In the genomic region with DNA sequence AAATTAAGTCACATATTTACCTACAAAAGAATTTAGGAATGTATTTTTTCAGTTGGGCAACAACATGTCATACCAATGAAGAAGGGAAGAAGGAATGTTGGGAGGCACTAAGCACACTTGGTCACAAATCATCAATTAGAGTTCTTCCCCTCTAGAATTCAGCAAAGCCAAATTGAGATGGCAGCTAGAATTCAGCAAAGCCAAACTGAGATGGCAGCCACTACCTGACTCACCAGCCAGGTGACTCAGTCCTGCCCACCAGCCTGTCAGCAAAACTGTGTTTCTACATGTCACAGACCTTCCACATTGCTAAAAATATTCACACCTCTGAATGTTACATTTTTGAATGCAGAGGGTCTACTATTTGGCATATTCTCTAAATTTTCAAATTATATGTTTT, we compare ENCODE assay signal across 14 cellular contexts.
DNase-seq lines count a peak whose midpoint lies in the region; ATAC-seq, FAIRE-seq and TF ChIP-seq lines count a peak whose summit lies in the region.
"Had no signal": no experiment of that assay in that cellular context is flagged by ENCODE, and none has a peak within 500 bp of the region (broad histone marks: within the 10 kb centered on the region; RNA-seq: fewer than 3 reads in every experiment).

No MANE protein-coding gene starts in this region.

- H3K4me3 ChIP-seq in fibroblast of mammary gland (ENCODE audit: control insufficient read depth, low read depth, low read length): no peak overlapping the region

- DNase-seq in H54 (ENCODE audit: insufficient read length, low spot score): peak; percentile 8
- peak; percentile 40 for DNase-seq in RCC 7860 (ENCODE audit: low spot score)
- DNase-seq in fibroblast of mammary gland (ENCODE audit: low read depth): peak; percentile 19
- peak; percentile 11 to 43 for DNase-seq in stimulated activated CD4-positive, alpha-beta T cell treated with anti-CD3 and anti-CD28 coated beads, Interleukin-4, amount 100 ng/mL, for 4 hours
- no peak for DNase-seq in GM19239 (ENCODE audit: insufficient read length, low spot score)
- DNase-seq in NCI-H187 (lab: John Stamatoyannopoulos, UW): no peak
- DNase-seq: CD8-positive, alpha-beta memory T cell; dermis blood vessel endothelial cell; left cardiac atrium; naive thymus-derived CD8-positive, alpha-beta T cell; NCI-H446; Right ventricle myocardium superior had no signal

- FAIRE-seq in H54 (lab: Jason Lieb, UNC) (no peak), RCC 7860 (lab: Jason Lieb, UNC) (peak; percentile 57), GM19239 (lab: Jason Lieb, UNC) (no peak)
- FAIRE-seq: frontal cortex had no signal

- no peak for TF ChIP-seq CTCF in fibroblast of mammary gland (conservative IDR thresholded peaks at IDR 0.05; ENCODE audit: control insufficient read depth, insufficient read depth, low read depth, low read length)

- ATAC-seq in HG02981 (IDR thresholded peaks at IDR 0.05; ENCODE audit: unreplicated experiment): no peak
- ATAC-seq: left cardiac atrium; naive thymus-derived CD8-positive, alpha-beta T cell had no signal

- no peak for TF ChIP-seq POLR2A in H54 (IDR thresholded peaks at IDR 0.05; ENCODE audit: low read depth, low read length)

Comparison
In these comparisons a context has a peak if more than half of its experiments do, and no peak if none do; other contexts are left out.
1. DNase-seq: peak in H54 (single experiment), RCC 7860 (single experiment), fibroblast of mammary gland (single experiment) and stimulated activated CD4-positive, alpha-beta T cell treated with anti-CD3 and anti-CD28 coated beads, Interleukin-4, amount 100 ng/mL, for 4 hours (2 of 2); none in GM19239 (single experiment) and NCI-H187 (0 of 2).